ENCODE assay signal across 12 cellular contexts in the genomic region with DNA sequence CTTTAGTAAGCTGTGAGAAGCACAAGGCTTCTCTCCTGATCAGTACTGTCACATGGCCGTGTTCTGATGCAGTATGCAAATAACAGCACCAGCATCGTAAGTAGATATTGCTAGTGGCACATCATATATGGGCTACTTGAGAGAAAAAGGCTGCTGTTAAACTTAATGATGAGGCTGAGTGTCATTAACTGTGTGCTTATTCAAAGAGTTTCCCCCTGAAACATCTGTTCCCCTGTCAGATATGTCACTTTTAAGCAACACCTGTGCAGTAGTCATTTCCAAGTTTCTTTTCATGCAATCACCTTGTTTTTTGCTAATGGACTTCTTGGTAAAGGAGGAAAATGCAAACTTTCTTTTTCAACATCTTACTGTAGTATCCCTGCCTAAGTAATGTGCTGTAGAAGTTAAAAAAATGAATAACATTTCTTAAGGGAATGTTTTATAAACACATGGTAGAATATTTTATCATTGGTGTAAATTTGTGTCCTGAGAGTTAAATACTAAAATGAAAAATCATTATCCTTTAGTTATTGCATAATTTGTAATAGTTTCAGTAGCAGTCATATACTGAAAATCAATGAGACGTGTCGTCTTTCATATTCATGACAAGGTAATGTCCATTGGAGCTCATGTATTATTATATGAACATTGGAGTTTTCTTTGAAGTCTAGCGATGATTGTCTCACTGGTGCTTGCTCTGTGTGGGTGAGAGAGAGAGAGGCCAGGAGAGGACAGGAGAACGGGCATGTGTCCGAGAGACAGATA.
DNase-seq lines count a peak whose midpoint lies in the region; ATAC-seq lines count a peak whose summit lies in the region.
"Had no signal": no experiment of that assay in that cellular context is flagged by ENCODE, and none has a peak within 500 bp of the region (broad histone marks: within the 10 kb centered on the region; RNA-seq: fewer than 3 reads in every experiment).

No MANE protein-coding gene starts in this region.

- 95 to 98% methylated on average over 7 of the region's 7 CpGs for WGBS in GM23248 (ENCODE audit: low coverage in 1 of 2, low lambda C conversion rate in 2 of 2, missing lambda C conversion rate in 2 of 2), 2 experiments

- H3K9ac ChIP-seq in endocrine pancreas (ENCODE audit: control insufficient read depth, insufficient read depth, low read length) (no peak overlapping the region), GM23248 (no peak overlapping the region)

- H3K27me3 Mint-ChIP-seq in activated naive CD8-positive, alpha-beta T cell treated with anti-CD3 and anti-CD28 coated beads for 36 hours, result no peaks in the 10 kb centered on the region

- no peaks in the 10 kb centered on the region for H3K9me2 ChIP-seq in GM23248 (ENCODE audit: insufficient read depth)

- H3K79me2 ChIP-seq in GM23248 (ENCODE audit: insufficient read depth), result no peaks in the 10 kb centered on the region

- H3F3A ChIP-seq in GM23248 (ENCODE audit: insufficient read depth), result no peaks in the 10 kb centered on the region

- no peaks in the 10 kb centered on the region for H3K4me1 Mint-ChIP-seq in activated naive CD8-positive, alpha-beta T cell treated with anti-CD3 and anti-CD28 coated beads for 36 hours

- H3K27ac ChIP-seq in GM23248, result no peak overlapping the region
- H3K27ac ChIP-seq: 22Rv1, gastroesophageal sphincter had no signal

- peak overlapping the region; percentile 2 for H3K4me3 ChIP-seq in endocrine pancreas (ENCODE audit: control insufficient read depth, insufficient read depth, low read length)
- H3K4me3 ChIP-seq in GM23248, result no peak overlapping the region
- H3K4me3 ChIP-seq: gastroesophageal sphincter had no signal

- H2AFZ ChIP-seq in GM23248, result no peak overlapping the region

- H3K36me3 ChIP-seq in endocrine pancreas (ENCODE audit: control insufficient read depth, insufficient read depth, low read length), result no peaks in the 10 kb centered on the region
- no peaks in the 10 kb centered on the region for H3K36me3 ChIP-seq in GM23248 (ENCODE audit: low read depth)
- H3K36me3 ChIP-seq: gastroesophageal sphincter had no signal

- H3K4me3 Mint-ChIP-seq in activated naive CD8-positive, alpha-beta T cell treated with anti-CD3 and anti-CD28 coated beads for 36 hours, result no peak overlapping the region

- H4K20me1 ChIP-seq in GM23248 (ENCODE audit: insufficient read depth), result no peaks in the 10 kb centered on the region

- H3K27me3 ChIP-seq in endocrine pancreas (ENCODE audit: control insufficient read depth, insufficient read depth, low read length), result no peaks in the 10 kb centered on the region
- no peaks in the 10 kb centered on the region for H3K27me3 ChIP-seq in GM23248 (replicated peaks; ENCODE audit: insufficient read depth)
- H3K27me3 ChIP-seq: gastroesophageal sphincter had no signal

- no peaks in the 10 kb centered on the region for H3K9me3 ChIP-seq in endocrine pancreas (ENCODE audit: control insufficient read depth, low read length)
- H3K9me3 ChIP-seq in GM23248 (ENCODE audit: low read depth), result no peaks in the 10 kb centered on the region
- H3K9me3 ChIP-seq: gastroesophageal sphincter had no signal

- ATAC-seq in GM21786 (IDR thresholded peaks at IDR 0.05; ENCODE audit: unreplicated experiment), result peak; percentile 87
- ATAC-seq in HG03342 (IDR thresholded peaks at IDR 0.05; ENCODE audit: unreplicated experiment), result peak; percentile 82
- ATAC-seq: gastroesophageal sphincter had no signal

- H3K4me1 ChIP-seq in endocrine pancreas (ENCODE audit: control insufficient read depth, insufficient read depth, low read length), result no peaks in the 10 kb centered on the region
- H3K4me1 ChIP-seq in GM23248 (ENCODE audit: insufficient read depth), result no peaks in the 10 kb centered on the region
- H3K4me1 ChIP-seq: gastroesophageal sphincter had no signal

- in situ Hi-C loops in GM23248 (cut with MboI), result no loop called here

- H3K36me3 Mint-ChIP-seq in activated naive CD8-positive, alpha-beta T cell treated with anti-CD3 and anti-CD28 coated beads for 36 hours, result peaks cover 60% of the 10 kb centered on the region

- DNase-seq in DMS 273 (lab: John Stamatoyannopoulos, UW; ENCODE audit: unreplicated experiment) (peak; percentile 39), DMS 273 treated with DMSO at 0.1 percent for 48 hours (lab: John Stamatoyannopoulos, UW) (no peak), germinal center (ENCODE audit: low spot score) (no peak), GM23248 (no peak)
- DNase-seq in activated naive CD8-positive, alpha-beta T cell treated with anti-CD3 and anti-CD28 coated beads for 36 hours, result no peak
- DNase-seq: EL; stimulated activated CD8-positive, alpha-beta memory T cell treated with anti-CD3 and anti-CD28 coated beads, Interleukin-4, amount 100 ng/mL, for 48 hours had no signal

- no peak overlapping the region for H3K4me2 ChIP-seq in GM23248 (ENCODE audit: unreplicated experiment)

- H3K9me3 Mint-ChIP-seq in activated naive CD8-positive, alpha-beta T cell treated with anti-CD3 and anti-CD28 coated beads for 36 hours, result peaks cover 12% of the 10 kb centered on the region

- H3K27ac Mint-ChIP-seq in activated naive CD8-positive, alpha-beta T cell treated with anti-CD3 and anti-CD28 coated beads for 36 hours, result no peak overlapping the region
